33 cellular contexts compared by ENCODE assay signal in the genomic region with DNA sequence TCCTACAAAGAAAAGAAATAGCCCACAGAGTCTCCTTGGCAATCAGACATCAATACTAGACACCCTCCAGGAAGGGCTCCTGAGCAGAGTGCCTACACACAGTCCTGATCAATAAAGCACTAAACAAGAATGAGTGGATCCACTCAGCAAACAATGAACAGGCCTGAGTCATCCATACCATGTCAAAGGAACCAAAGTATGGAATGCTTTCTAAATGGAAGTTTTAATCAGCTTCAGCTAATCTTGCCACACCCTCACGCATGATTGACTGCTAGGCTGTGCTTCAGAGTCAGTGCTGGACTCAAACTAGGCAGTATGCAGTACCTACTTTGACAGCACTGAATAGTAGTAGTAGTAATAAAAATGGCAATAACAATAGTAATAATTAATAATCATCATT.
A peak's percentile ranks its signal among the peaks of the same experiment; 100 is the strongest.
DNase-seq lines count a peak whose midpoint lies in the region; ATAC-seq, FAIRE-seq and TF ChIP-seq lines count a peak whose summit lies in the region.
"Had no signal": no experiment of that assay in that cellular context is flagged by ENCODE, and none has a peak within 500 bp of the region (broad histone marks: within the 10 kb centered on the region; RNA-seq: fewer than 3 reads in every experiment).

No MANE protein-coding gene starts in this region.

- H3K56ac ChIP-seq in IMR-90 (ENCODE audit: extremely low read depth, insufficient read depth, low read length) = no peak overlapping the region

- H2BK5ac ChIP-seq in IMR-90 (ENCODE audit: low read depth, low read length, poor library complexity, severe bottlenecking) = no peak overlapping the region

- peaks cover 0 to 3% (median 0%) of the 10 kb centered on the region in 7 donors for H3K9me3 Mint-ChIP-seq in CD14-positive monocyte
- H3K9me3 Mint-ChIP-seq: CD4-positive, alpha-beta memory T cell; central memory CD8-positive, alpha-beta T cell had no signal

- TF ChIP-seq RAD21 in IMR-90 (IDR thresholded peaks at IDR 0.05; ENCODE audit: low read length) = no peak

- no peak overlapping the region for H4K5ac ChIP-seq in IMR-90 (ENCODE audit: low read depth, low read length)

- no peaks in the 10 kb centered on the region for H3K9me3 ChIP-seq in IMR-90 (ENCODE audit: control insufficient read depth, insufficient read depth, low read length)
- H3K9me3 ChIP-seq: A549, stomach, thyroid gland, vagina had no signal

- DNase-seq in DMS53 (lab: John Stamatoyannopoulos, UW) (peak; percentile 37), IMR-90 (no peak), bronchial epithelial cell (ENCODE audit: low read depth) (peak; percentile 62), mucosa of gallbladder (ENCODE audit: low spot score) (peak; percentile 62), CD14-positive monocyte (ENCODE audit: low spot score) (no peak), omental fat pad (ENCODE audit: low spot score) (no peak)
- DNase-seq: activated CD4-positive, alpha-beta T cell treated with anti-CD3 and anti-CD28 coated beads, Interleukin-2, amount 50 U/mL, for 4 hours; activated naive CD4-positive, alpha-beta T cell treated with Interleukin-2 at 50 U/mL for 16 hours; activated T-cell treated with anti-CD3 and anti-CD28 coated beads, Interleukin-2, amount 50 U/mL, for 72 hours; CD4-positive, alpha-beta memory T cell; DMS 273 treated with DMSO at 0.1 percent for 48 hours; GDM1; HCEC 1CT; left cardiac atrium; mucosa of descending colon; NCI-H446 treated with DMSO at 0.1 percent for 48 hours; NCI-H774; right cardiac atrium; RPMI8226; stimulated activated CD4-positive, alpha-beta T cell treated with anti-CD3 and anti-CD28 coated beads, Interleukin-2, amount 100 ng/mL, for 48 hours; stomach; T-helper 17 cell; thyroid gland had no signal

- H3K18ac ChIP-seq in IMR-90 (ENCODE audit: low read depth, low read length) = no peak overlapping the region

- no peak overlapping the region for H3K27ac ChIP-seq in IMR-90 (ENCODE audit: insufficient read depth, low read length)
- H3K27ac ChIP-seq: A549, SK-N-MC, stomach, thyroid gland, vagina had no signal

- TF ChIP-seq POLR2A in IMR-90 (IDR thresholded peaks at IDR 0.05; ENCODE audit: low read depth, low read length) = no peak

- H3K9ac ChIP-seq in IMR-90 (ENCODE audit: low read depth, low read length) = no peak overlapping the region

- H4K20me1 ChIP-seq in IMR-90 (ENCODE audit: insufficient read depth, low read length) = no peaks in the 10 kb centered on the region

- CTCF ChIA-PET in IMR-90 (lab: Yijun Ruan, JAX) = interaction anchor here (0.6 kb wide), 1 partner anchor 8 kb away, joined by 3 read pairs; no protein-coding TSS in a partner anchor

- H2BK20ac ChIP-seq in IMR-90 (ENCODE audit: low read depth, low read length) = no peak overlapping the region

- dilution Hi-C loops in IMR-90 (cut with HindIII; ENCODE audit: low sequenced_read_pairs, unreplicated experiment) = no loop called here

- H3K27ac Mint-ChIP-seq in CD14-positive monocyte = no peak overlapping the region
- H3K27ac Mint-ChIP-seq: activated T-cell treated with anti-CD3 and anti-CD28 coated beads, Interleukin-2, amount 50 U/mL, for 72 hours; CD4-positive, alpha-beta memory T cell; natural killer cell treated with Interleukin-12 subunit alpha and Interleukin-12 subunit beta and Interleukin-15 and Interleukin-18, amount 100 ng/mL, for 72 hours; T-helper 17 cell had no signal

- 0 out of 2 replicates have a peak overlapping the region, but pooled peaks have one; percentile 23 for H2AK5ac ChIP-seq in IMR-90 (ENCODE audit: low read depth, low read length)

- H2AFZ ChIP-seq in IMR-90 (replicated peaks; ENCODE audit: low read length, poor library complexity) = no peak overlapping the region

- BruUV-seq in IMR-90 (replicated peaks; lab: Mats Ljungman, UMichigan) = no TSS peak

- H2BK15ac ChIP-seq in IMR-90 (ENCODE audit: low read depth, low read length) = peak overlapping the region; percentile 30; the same call in 1 of the 3 replicates

- H3K4ac ChIP-seq in IMR-90 (ENCODE audit: low read depth, low read length) = no peak overlapping the region; the same call in 1 of the 2 replicates

- POLR2A ChIA-PET in IMR-90 (lab: Charles Lee; ENCODE audit: unreplicated experiment) = no interaction called here

- no peak overlapping the region for H2BK120ac ChIP-seq in IMR-90 (ENCODE audit: low read depth, low read length)

- FAIRE-seq in bronchial epithelial cell (lab: Jason Lieb, UNC) = peak; percentile 13
- FAIRE-seq: A549, frontal cortex had no signal

- ATAC-seq in IMR-90 (ENCODE audit: low read depth) (no peak), HG03045 (IDR thresholded peaks at IDR 0.05; ENCODE audit: unreplicated experiment) (no peak), GM21367 (IDR thresholded peaks at IDR 0.05; ENCODE audit: unreplicated experiment) (no peak), omental fat pad (ENCODE audit: low FRiP score) (no peak)
- ATAC-seq: A549; activated CD4-positive, CD25-positive, alpha-beta regulatory T cell treated with anti-CD3 and anti-CD28 coated beads, Interleukin-2, amount 50 U/mL, for 24 hours; activated T-cell treated with anti-CD3 and anti-CD28 coated beads, Interleukin-2, amount 50 U/mL, for 72 hours; left cardiac atrium; mucosa of descending colon; natural killer cell treated with Interleukin-12 subunit alpha and Interleukin-12 subunit beta and Interleukin-15 and Interleukin-18, amount 100 ng/mL, for 72 hours; right cardiac atrium; T-helper 17 cell had no signal

- intact Hi-C loops in IMR-90 (cut with micrococcal nuclease) (no loop called here), CD14-positive monocyte (cut with micrococcal nuclease) (no loop called here)

- no peak overlapping the region; the same call in 1 of the 2 replicates for H3K14ac ChIP-seq in IMR-90 (replicated peaks; ENCODE audit: low read depth, low read length)

- TF ChIP-seq CTCF in IMR-90 (conservative IDR thresholded peaks at IDR 0.05; ENCODE audit: low read depth, low read length) (no peak), bronchial epithelial cell (IDR thresholded peaks at IDR 0.05; ENCODE audit: insufficient read depth, low read length, severe bottlenecking) (no peak), CD14-positive monocyte (IDR thresholded peaks at IDR 0.05) (no peak), omental fat pad (IDR thresholded peaks at IDR 0.05) (no peak)

- H3K9me1 ChIP-seq in IMR-90 (ENCODE audit: insufficient read depth, low read length) = peaks cover 5% of the 10 kb centered on the region

- no peaks in the 10 kb centered on the region for H3K27me3 ChIP-seq in IMR-90 (ENCODE audit: control insufficient read depth, insufficient read depth, low read length)
- no peaks in the 10 kb centered on the region for H3K27me3 ChIP-seq in bronchial epithelial cell (ENCODE audit: control insufficient read depth, insufficient read depth, low read length)
- H3K27me3 ChIP-seq: stomach, thyroid gland, vagina had no signal

- no peaks in the 10 kb centered on the region for H3K36me3 Mint-ChIP-seq in CD14-positive monocyte
- H3K36me3 Mint-ChIP-seq: CD4-positive, alpha-beta memory T cell; natural killer cell treated with Interleukin-12 subunit alpha and Interleukin-12 subunit beta and Interleukin-15 and Interleukin-18, amount 100 ng/mL, for 72 hours had no signal

- H4K8ac ChIP-seq in IMR-90 (ENCODE audit: low read depth in 2 of 2, low read length in 2 of 2) = no peak overlapping the region

- H3K23ac ChIP-seq in IMR-90 (ENCODE audit: low read depth, low read length) = no peak overlapping the region

- no peak overlapping the region for H3K4me2 ChIP-seq in IMR-90 (ENCODE audit: low read depth, low read length)
- H3K4me2 ChIP-seq: A549 had no signal

- no peaks in the 10 kb centered on the region for H3K36me3 ChIP-seq in IMR-90 (ENCODE audit: control insufficient read depth, insufficient read depth, low read length)
- H3K36me3 ChIP-seq in bronchial epithelial cell (ENCODE audit: control insufficient read depth, insufficient read depth, low read length) = no peaks in the 10 kb centered on the region
- H3K36me3 ChIP-seq: stomach, thyroid gland, vagina had no signal

- no CpG with 5 or more reads among the region's 1 CpG for WGBS in IMR-90 (ENCODE audit: extremely low coverage in 2 of 2, insufficient read length in 1 of 2), 2 experiments

- H3K4me3 Mint-ChIP-seq in CD14-positive monocyte = no peak overlapping the region
- H3K4me3 Mint-ChIP-seq: activated T-cell treated with anti-CD3 and anti-CD28 coated beads, Interleukin-2, amount 50 U/mL, for 72 hours; CD4-positive, alpha-beta memory T cell; central memory CD8-positive, alpha-beta T cell; natural killer cell treated with Interleukin-12 subunit alpha and Interleukin-12 subunit beta and Interleukin-15 and Interleukin-18, amount 100 ng/mL, for 72 hours; T-helper 17 cell had no signal

- no peak overlapping the region for H2AK9ac ChIP-seq in IMR-90 (replicated peaks; ENCODE audit: low read depth, low read length, poor library complexity)

- no peaks in the 10 kb centered on the region for H3K4me1 Mint-ChIP-seq in CD14-positive monocyte
- H3K4me1 Mint-ChIP-seq: CD4-positive, alpha-beta memory T cell; central memory CD8-positive, alpha-beta T cell; T-helper 17 cell had no signal

- H4K91ac ChIP-seq in IMR-90 (ENCODE audit: insufficient read depth, low read depth, low read length) = no peak overlapping the region

- H3K4me3 ChIP-seq in IMR-90 (ENCODE audit: insufficient read depth, low read depth, low read length) = no peak overlapping the region
- no peak overlapping the region for H3K4me3 ChIP-seq in bronchial epithelial cell (ENCODE audit: low read depth, low read length)
- H3K4me3 ChIP-seq: A549, lung, mucosa of descending colon, SK-N-MC, stomach, thyroid gland, vagina had no signal

- in situ Hi-C loops in IMR-90 (cut with MboI; ENCODE audit: low sequenced_read_pairs) = no loop called here

- peaks cover 7% of the 10 kb centered on the region for H3K4me1 ChIP-seq in IMR-90 (ENCODE audit: control insufficient read depth, insufficient read depth, low read length)
- H3K4me1 ChIP-seq: A549, stomach, thyroid gland, vagina had no signal

- no peaks in the 10 kb centered on the region for H3K79me1 ChIP-seq in IMR-90 (ENCODE audit: low read depth in 1 of 2, low read length in 2 of 2)

- H3K27me3 Mint-ChIP-seq in CD14-positive monocyte (ENCODE audit: low read depth in 3 of 3) = peaks cover 0 to 1% (median 0%) of the 10 kb centered on the region in 3 donors
- H3K27me3 Mint-ChIP-seq: central memory CD8-positive, alpha-beta T cell; natural killer cell treated with Interleukin-12 subunit alpha and Interleukin-12 subunit beta and Interleukin-15 and Interleukin-18, amount 100 ng/mL, for 72 hours; T-helper 17 cell had no signal

TF ChIP-seq in IMR-90, 13 proteins besides CTCF, POLR2A, EP300 and RAD21 (continues in another document):
- TF ChIP-seq CHD1 (IDR thresholded peaks at IDR 0.05; ENCODE audit: low read depth, low read length) (no peak), BHLHE40 (IDR thresholded peaks at IDR 0.05; ENCODE audit: low read depth, low read length) (no peak), MAFK (IDR thresholded peaks at IDR 0.05; ENCODE audit: low read depth, low read length) (no peak), MAZ (IDR thresholded peaks at IDR 0.05; ENCODE audit: borderline replicate concordance, low read depth, low read length) (no peak), CEBPB (IDR thresholded peaks at IDR 0.05; ENCODE audit: low read depth, low read length) (no peak), FOS (IDR thresholded peaks at IDR 0.05; ENCODE audit: low read depth, low read length) (no peak)

Comparison
In these comparisons a context has a peak if more than half of its experiments do, and no peak if none do; other contexts are left out.
1. DNase-seq: peak in DMS53 (single experiment), bronchial epithelial cell (single experiment) and mucosa of gallbladder (single experiment); none in IMR-90 (single experiment), CD14-positive monocyte (single experiment) and omental fat pad (single experiment).